20 cellular contexts compared by ENCODE assay signal in genomic region chr3:33373082-33373437, GRCh38.
DNase-seq lines count a peak whose midpoint lies in the region; ATAC-seq and TF ChIP-seq lines count a peak whose summit lies in the region.
"Had no signal": no experiment of that assay in that cellular context is flagged by ENCODE, and none has a peak within 500 bp of the region (broad histone marks: within the 10 kb centered on the region; RNA-seq: fewer than 3 reads in every experiment).

No MANE protein-coding gene starts in this region.

- H3K27me3 ChIP-seq in DOHH2 (ENCODE audit: control insufficient read depth, low read length) (no peaks in the 10 kb centered on the region), esophagus squamous epithelium (no peaks in the 10 kb centered on the region)
- H3K27me3 ChIP-seq: BLaER1 treated with 17β-estradiol and CSF1 and Interleukin-3, amounts not matched to agents 10 nM and 100 nM; heart left ventricle had no signal

- WGBS in esophagus squamous epithelium, 2 donors, result 45 to 53% methylated on average over 6 of the region's 6 CpGs

- intact Hi-C loops in left colon (cut with DNase I, micrococcal nuclease), result loop anchor here (5.0 kb wide), 1 partner anchor 241 kb away; no protein-coding TSS in a partner anchor
- intact Hi-C loops in esophagus squamous epithelium (cut with DNase I), result loop anchor here (5.0 kb wide), 1 partner anchor 241 kb away; no protein-coding TSS in a partner anchor

- H3K36me3 Mint-ChIP-seq in nephron (ENCODE audit: low read depth), result peaks cover 51% of the 10 kb centered on the region
- peaks cover 6% of the 10 kb centered on the region for H3K36me3 Mint-ChIP-seq in stimulated activated memory B cell treated with anti-CD40 and anti-IgM and Interleukin-4, amounts not matched to agents 10 μg/mL and 1 μg/mL and 100 μg/mL, for 72 hours
- H3K36me3 Mint-ChIP-seq: activated naive CD4-positive, alpha-beta T cell treated with anti-CD3 and anti-CD28 coated beads, Interleukin-2, amount 50 U/mL, for 72 hours had no signal

- peaks cover 5% of the 10 kb centered on the region for H3K9me3 Mint-ChIP-seq in nephron
- H3K9me3 Mint-ChIP-seq in stimulated activated memory B cell treated with anti-CD40 and anti-IgM and Interleukin-4, amounts not matched to agents 10 μg/mL and 1 μg/mL and 100 μg/mL, for 72 hours, result peaks cover 5% of the 10 kb centered on the region
- H3K9me3 Mint-ChIP-seq: activated CD8-positive, alpha-beta T cell treated with anti-CD3 and anti-CD28 coated beads for 36 hours; activated naive CD4-positive, alpha-beta T cell treated with anti-CD3 and anti-CD28 coated beads, Interleukin-2, amount 50 U/mL, for 72 hours; activated T-helper 2 cell treated with anti-CD3 and anti-CD28 coated beads, Interferon-gamma antibody, Interleukin-2, Interleukin-4, amounts not matched to agents 10 μg/mL and 5 μg/mL and 100 μg/mL, durations not matched to agents 14 hours and 24 hours and 36 hours; T-helper 2 cell treated with Interferon-gamma antibody and Interleukin-4, amounts not matched to agents 5 μg/mL and 100 μg/mL, for 36 hours had no signal

- H3K4me2 ChIP-seq in DOHH2 (ENCODE audit: low read length), result no peak overlapping the region
- H3K4me2 ChIP-seq: PC-9 had no signal

- no peak for ATAC-seq in stimulated activated memory B cell treated with anti-CD40 and anti-IgM and Interleukin-4, amounts not matched to agents 10 μg/mL and 1 μg/mL and 100 μg/mL, for 72 hours
- ATAC-seq in left colon, result no peak

- H3K4me3 ChIP-seq in DOHH2 (ENCODE audit: low read length), result no peak overlapping the region
- no peak overlapping the region for H3K4me3 ChIP-seq in esophagus squamous epithelium
- H3K4me3 ChIP-seq: BLaER1 treated with 17β-estradiol and CSF1 and Interleukin-3, amounts not matched to agents 10 nM and 100 nM; heart left ventricle; PC-9 had no signal

- no peaks in the 10 kb centered on the region for H3F3A ChIP-seq in DOHH2 (ENCODE audit: control insufficient read depth, insufficient read depth)

- no peaks in the 10 kb centered on the region for H3K79me2 ChIP-seq in DOHH2 (ENCODE audit: control insufficient read depth, low read length)

- TF ChIP-seq CTCF in C4-2B (conservative IDR thresholded peaks at IDR 0.05) (peak; percentile 42), DOHH2 (IDR thresholded peaks at IDR 0.05; ENCODE audit: low read depth, low read length, poor library complexity, severe bottlenecking) (peak; percentile 21), VCaP (conservative IDR thresholded peaks at IDR 0.05) (peak; percentile 7), nephron (IDR thresholded peaks at IDR 0.05; ENCODE audit: unreplicated experiment in 3 of 3) (peak; percentile 25 to 36 (median 26)), esophagus squamous epithelium (IDR thresholded peaks at IDR 0.05) (no peak)

- no peaks in the 10 kb centered on the region for H3K4me1 Mint-ChIP-seq in nephron
- H3K4me1 Mint-ChIP-seq in stimulated activated memory B cell treated with anti-CD40 and anti-IgM and Interleukin-4, amounts not matched to agents 10 μg/mL and 1 μg/mL and 100 μg/mL, for 72 hours, result peaks cover 6% of the 10 kb centered on the region
- H3K4me1 Mint-ChIP-seq: mesothelial cell of epicardium had no signal

- no peaks in the 10 kb centered on the region for H3K9me2 ChIP-seq in DOHH2 (replicated peaks; ENCODE audit: control insufficient read depth, low read length)

- H3K27me3 Mint-ChIP-seq in nephron (ENCODE audit: low read depth), result no peaks in the 10 kb centered on the region
- H3K27me3 Mint-ChIP-seq in stimulated activated memory B cell treated with anti-CD40 and anti-IgM and Interleukin-4, amounts not matched to agents 10 μg/mL and 1 μg/mL and 100 μg/mL, for 72 hours, result peaks cover 27% of the 10 kb centered on the region

- no peak overlapping the region for H3K4me3 Mint-ChIP-seq in nephron
- H3K4me3 Mint-ChIP-seq in stimulated activated memory B cell treated with anti-CD40 and anti-IgM and Interleukin-4, amounts not matched to agents 10 μg/mL and 1 μg/mL and 100 μg/mL, for 72 hours, result no peak overlapping the region
- H3K4me3 Mint-ChIP-seq: activated CD8-positive, alpha-beta T cell treated with anti-CD3 and anti-CD28 coated beads for 36 hours; mesothelial cell of epicardium; T-helper 2 cell treated with Interferon-gamma antibody and Interleukin-4, amounts not matched to agents 5 μg/mL and 100 μg/mL, for 36 hours had no signal

- H3K4me1 ChIP-seq in DOHH2 (ENCODE audit: control insufficient read depth, low read length) (no peaks in the 10 kb centered on the region), esophagus squamous epithelium (peaks cover 0 to 8% (median 0%) of the 10 kb centered on the region in 3 donors)

- H3K9me3 ChIP-seq in DOHH2 (ENCODE audit: control insufficient read depth, insufficient read depth, low read length) (no peaks in the 10 kb centered on the region), esophagus squamous epithelium (no peaks in the 10 kb centered on the region)

- no peak overlapping the region for H3K27ac Mint-ChIP-seq in nephron
- H3K27ac Mint-ChIP-seq in stimulated activated memory B cell treated with anti-CD40 and anti-IgM and Interleukin-4, amounts not matched to agents 10 μg/mL and 1 μg/mL and 100 μg/mL, for 72 hours, result no peak overlapping the region
- H3K27ac Mint-ChIP-seq: activated CD8-positive, alpha-beta T cell treated with anti-CD3 and anti-CD28 coated beads for 36 hours; activated naive CD4-positive, alpha-beta T cell treated with anti-CD3 and anti-CD28 coated beads, Interleukin-2, amount 50 U/mL, for 72 hours; activated T-helper 2 cell treated with anti-CD3 and anti-CD28 coated beads, Interferon-gamma antibody, Interleukin-2, Interleukin-4, amounts not matched to agents 10 μg/mL and 5 μg/mL and 100 μg/mL, durations not matched to agents 14 hours and 24 hours and 36 hours; mesothelial cell of epicardium; naive B cell; T-helper 2 cell treated with Interferon-gamma antibody and Interleukin-4, amounts not matched to agents 5 μg/mL and 100 μg/mL, for 36 hours had no signal

- TF ChIP-seq POLR2A in esophagus squamous epithelium (IDR thresholded peaks at IDR 0.05), result no peak

- no peak for DNase-seq in left colon
- DNase-seq in esophagus squamous epithelium (lab: John Stamatoyannopoulos, UW), result no peak
- no peak for DNase-seq in T1000 (lab: John Stamatoyannopoulos, UW)
- DNase-seq: effector CD8-positive, alpha-beta T cell; heart left ventricle; occipital lobe; SHP77 treated with DMSO at 0.1 percent for 48 hours had no signal

- H3K36me3 ChIP-seq in DOHH2 (ENCODE audit: control insufficient read depth, low read length) (no peaks in the 10 kb centered on the region), esophagus squamous epithelium (peaks cover 0 to 25% (median 0%) of the 10 kb centered on the region in 3 donors)
- H3K36me3 ChIP-seq: BLaER1 treated with 17β-estradiol and CSF1 and Interleukin-3, amounts not matched to agents 10 nM and 100 nM had no signal

- H4K20me1 ChIP-seq in DOHH2 (ENCODE audit: control insufficient read depth, insufficient read depth, low read depth, low read length), result no peaks in the 10 kb centered on the region

- H3K27ac ChIP-seq in C4-2B (no peak overlapping the region), DOHH2 (ENCODE audit: low read depth, low read length) (no peak overlapping the region), VCaP (no peak overlapping the region), esophagus squamous epithelium (no peak overlapping the region)
- H3K27ac ChIP-seq: BLaER1 treated with 17β-estradiol and CSF1 and Interleukin-3, amounts not matched to agents 10 nM and 100 nM; heart left ventricle; PC-9 had no signal

Comparison
In these comparisons a context has a peak if more than half of its experiments do, and no peak if none do; other contexts are left out.
1. CTCF ChIP-seq: peak in C4-2B (single experiment), DOHH2 (single experiment), VCaP (single experiment) and nephron (3 of 3); none in esophagus squamous epithelium (0 of 6).